In the genomic region with DNA sequence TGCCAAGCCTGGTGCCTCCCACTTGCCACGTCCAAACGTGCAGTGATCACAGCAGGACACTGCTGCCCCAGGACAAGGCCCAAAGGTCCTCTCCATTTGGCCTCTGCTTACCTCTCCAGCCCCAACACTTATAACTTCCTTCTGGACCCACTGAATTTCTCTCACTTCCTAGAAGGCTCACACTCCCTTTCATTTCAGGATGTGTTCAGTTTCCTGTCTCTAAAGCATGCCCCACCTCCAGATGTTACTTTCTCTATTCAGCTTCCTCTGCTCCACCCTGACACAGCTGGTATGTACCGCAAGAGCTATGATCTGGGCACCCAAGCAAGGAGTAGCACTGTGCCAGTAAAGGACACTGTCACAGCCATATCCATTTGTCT, we compare ENCODE assay signal across 9 cellular contexts. TPM values are rescaled to one million over a fixed set of nuclear protein-coding genes. Genes with fewer than 3 reads are reported as not detected.
DNase-seq lines count a peak whose midpoint lies in the region; ATAC-seq, FAIRE-seq and TF ChIP-seq lines count a peak whose summit lies in the region.
"Had no signal": no experiment of that assay in that cellular context is flagged by ENCODE, and none has a peak within 500 bp of the region (broad histone marks: within the 10 kb centered on the region; RNA-seq: fewer than 3 reads in every experiment).

No MANE protein-coding gene starts in this region.

- H3K9me1 ChIP-seq in endothelial cell of umbilical vein (replicated peaks; ENCODE audit: control insufficient read depth, extremely low read depth, insufficient read depth, low read length) = no peaks in the 10 kb centered on the region

- POLR2A ChIA-PET in A673 (lab: Charles Lee; ENCODE audit: low non-redundant PET) = no interaction called here
- POLR2A ChIA-PET in endothelial cell of umbilical vein (lab: Charles Lee) = interaction anchor here (1.0 kb wide), 1 partner anchor 33 kb away, joined by 3 read pairs; the partner anchor contains the start of gene CDKL1
- POLR2A ChIA-PET in PC-3 (lab: Charles Lee; ENCODE audit: unreplicated experiment) = no interaction called here

- H3K36me3 ChIP-seq in A673 (ENCODE audit: insufficient read depth, low read length, poor library complexity, severe bottlenecking) = no peaks in the 10 kb centered on the region
- no peaks in the 10 kb centered on the region for H3K36me3 ChIP-seq in endothelial cell of umbilical vein (ENCODE audit: control insufficient read depth in 2 of 2, extremely low read depth in 1 of 2, insufficient read depth in 2 of 2, low read length in 2 of 2)
- H3K36me3 ChIP-seq in sigmoid colon = peaks cover 0 to 2% (median 1%) of the 10 kb centered on the region in 4 donors
- no peaks in the 10 kb centered on the region for H3K36me3 ChIP-seq in PC-3 (ENCODE audit: low read depth, low read length)

- no peaks in the 10 kb centered on the region for H3K9me2 ChIP-seq in PC-3 (replicated peaks; ENCODE audit: low read length)

- H3K4me1 ChIP-seq in A673 (ENCODE audit: insufficient read depth, low read length, poor library complexity, severe bottlenecking) = no peaks in the 10 kb centered on the region
- peaks cover 12% of the 10 kb centered on the region for H3K4me1 ChIP-seq in endothelial cell of umbilical vein (ENCODE audit: control insufficient read depth, extremely low read depth, insufficient read depth, low read length)
- peaks cover 0 to 15% (median 11%) of the 10 kb centered on the region in 4 donors for H3K4me1 ChIP-seq in sigmoid colon
- peaks cover 20% of the 10 kb centered on the region for H3K4me1 ChIP-seq in PC-3 (ENCODE audit: insufficient read depth, low read length)

- TF ChIP-seq POLR2A in endothelial cell of umbilical vein (IDR thresholded peaks at IDR 0.05; ENCODE audit: low read depth, low read length) (no peak), sigmoid colon (IDR thresholded peaks at IDR 0.05) (no peak)

- BruUV-seq in A673 (replicated peaks; lab: Mats Ljungman, UMichigan) = no TSS peak
- no TSS peak for BruUV-seq in endothelial cell of umbilical vein (replicated peaks; lab: Mats Ljungman, UMichigan)
- no TSS peak for BruUV-seq in PC-3 (replicated peaks; lab: Mats Ljungman, UMichigan)

- CTCF ChIA-PET in A673 (lab: Charles Lee) = no interaction called here
- CTCF ChIA-PET in endothelial cell of umbilical vein (lab: Charles Lee) = interaction anchor here (1.3 to 1.6 kb wide), 3 partner anchors 12 to 32 kb away, joined by 3 to 6 read pairs (median 4); partner anchors contain the start of gene CDKL1
- CTCF ChIA-PET in PC-3 (lab: Charles Lee) = interaction anchor here (0.6 kb wide), 1 partner anchor 1068 kb away, joined by 3 read pairs; no protein-coding TSS in a partner anchor

- peak overlapping the region; percentile 22 for H3K4me2 ChIP-seq in endothelial cell of umbilical vein (ENCODE audit: insufficient read depth, low read length)
- H3K4me2 ChIP-seq in PC-3 (ENCODE audit: low read length) = no peak overlapping the region

- H3K4me3 ChIP-seq in A673 (ENCODE audit: low read depth, low read length, poor library complexity, severe bottlenecking) (no peak overlapping the region), endothelial cell of umbilical vein (replicated peaks in 1 of 3; ENCODE audit: insufficient read depth in 1 of 3, low read depth in 1 of 3, low read length in 3 of 3) (no peak overlapping the region), sigmoid colon (peak overlapping the region in 3 of 4 donors; percentile 16 to 30 (median 28)), PC-3 (ENCODE audit: low read length) (no peak overlapping the region)

- TF ChIP-seq CTCF in A673 (conservative IDR thresholded peaks at IDR 0.05; ENCODE audit: low read depth, low read length) (no peak), endothelial cell of umbilical vein (IDR thresholded peaks at IDR 0.05; ENCODE audit: extremely low read depth in 1 of 2, insufficient read depth in 1 of 2, low read depth in 1 of 2, low read length in 2 of 2) (no peak), sigmoid colon (IDR thresholded peaks at IDR 0.05) (no peak), PC-3 (conservative IDR thresholded peaks at IDR 0.05; ENCODE audit: low read depth, low read length) (no peak)

- ATAC-seq in GM19025 (IDR thresholded peaks at IDR 0.05; ENCODE audit: low read depth, unreplicated experiment) (peak; percentile 98), HG03108 (IDR thresholded peaks at IDR 0.05; ENCODE audit: unreplicated experiment) (peak; percentile 97), PC-3 (no peak)

- intact Hi-C loops in A673 (cut with micrococcal nuclease; ENCODE audit: unreplicated experiment) (no loop called here), endothelial cell of umbilical vein (cut with micrococcal nuclease) (no loop called here), sigmoid colon (cut with DNase I) (no loop called here), PC-3 (cut with micrococcal nuclease) (no loop called here)

- no peaks in the 10 kb centered on the region for H3F3A ChIP-seq in PC-3 (ENCODE audit: low read length, unreplicated experiment)

- no peak for FAIRE-seq in endothelial cell of umbilical vein (lab: Jason Lieb, UNC)
- no peak for FAIRE-seq in RCC 7860 (lab: Jason Lieb, UNC)
- FAIRE-seq: G401.6 had no signal

- no peaks in the 10 kb centered on the region for H3K27me3 ChIP-seq in A673 (replicated peaks; ENCODE audit: insufficient read depth, low read depth, low read length, poor library complexity)
- H3K27me3 ChIP-seq in endothelial cell of umbilical vein (ENCODE audit: control insufficient read depth in 2 of 2, insufficient read depth in 2 of 2, low read length in 2 of 2) = no peaks in the 10 kb centered on the region
- no peaks in the 10 kb centered on the region for H3K27me3 ChIP-seq in sigmoid colon
- no peaks in the 10 kb centered on the region for H3K27me3 ChIP-seq in PC-3 (ENCODE audit: low read length)

- dilution Hi-C loops in endothelial cell of umbilical vein (cut with MboI; ENCODE audit: extremely low pct_ligation_motif_present, low sequenced_read_pairs) = no loop called here

- H4K20me1 ChIP-seq in endothelial cell of umbilical vein (replicated peaks; ENCODE audit: control insufficient read depth, extremely low read depth, insufficient read depth, low read length) (no peaks in the 10 kb centered on the region), PC-3 (ENCODE audit: low read length) (no peaks in the 10 kb centered on the region)

- H3K9me3 ChIP-seq in A673 (ENCODE audit: low read depth, low read length, poor library complexity, severe bottlenecking) (no peaks in the 10 kb centered on the region), endothelial cell of umbilical vein (replicated peaks; ENCODE audit: control insufficient read depth, insufficient read depth, low read length) (no peaks in the 10 kb centered on the region), sigmoid colon (no peaks in the 10 kb centered on the region), PC-3 (ENCODE audit: low read length) (no peaks in the 10 kb centered on the region)

- DNase-seq in A673 (ENCODE audit: low spot score) (peak; percentile 36), T-helper 2 cell (peak in 3 of 5 experiments; percentile 12 to 93 (median 64)), endothelial cell of umbilical vein (ENCODE audit: low read depth, low spot score) (peak; percentile 51), sigmoid colon (no peak), RCC 7860 (ENCODE audit: low spot score) (no peak), PC-3 (no peak)

- H3K79me2 ChIP-seq in endothelial cell of umbilical vein (ENCODE audit: control insufficient read depth, insufficient read depth, low read length) = no peaks in the 10 kb centered on the region
- no peaks in the 10 kb centered on the region for H3K79me2 ChIP-seq in PC-3 (ENCODE audit: low read length)

- 30 to 56% methylated on average over 3 of the region's 3 CpGs for WGBS in sigmoid colon, 2 donors

- no peak overlapping the region for H3K27ac ChIP-seq in A673 (ENCODE audit: low read depth, low read length, poor library complexity, severe bottlenecking)
- peak overlapping the region; percentile 3 for H3K27ac ChIP-seq in endothelial cell of umbilical vein (ENCODE audit: insufficient read depth, low read depth, low read length)
- peak overlapping the region; percentile 43 to 72 (median 60) for H3K27ac ChIP-seq in sigmoid colon
- no peak overlapping the region for H3K27ac ChIP-seq in PC-3 (ENCODE audit: low read length)

- TF ChIP-seq EP300 in sigmoid colon (IDR thresholded peaks at IDR 0.05) = peak in 1 of 4 donors; percentile 10

- peak overlapping the region; percentile 19 for H2AFZ ChIP-seq in endothelial cell of umbilical vein (ENCODE audit: low read depth, low read length)
- H2AFZ ChIP-seq in PC-3 (ENCODE audit: low read length) = no peak overlapping the region

- H3K9ac ChIP-seq in endothelial cell of umbilical vein (replicated peaks; ENCODE audit: extremely low read depth, insufficient read depth, low read length) (no peak overlapping the region), PC-3 (ENCODE audit: low read length) (no peak overlapping the region)

RNA-seq across cellular contexts. Expression of gene CDKL1, which starts 33.0 kb away (rescaled TPM):
- 8.7 and 11.3 TPM in 2 replicates for total RNA-seq in A673 (2021)
- 9.7 and 14.2 TPM in 2 replicates for total RNA-seq in endothelial cell of umbilical vein
- polyA plus RNA-seq in endothelial cell of umbilical vein = 1.6 and 2.6 TPM in 2 replicates
- 2.0 and 2.9 TPM in 2 replicates for polyA plus RNA-seq in endothelial cell of umbilical vein (2011; cell fraction: cytosol; rRNA removed)
- 3.6 and 3.8 TPM in 2 replicates for polyA plus RNA-seq in endothelial cell of umbilical vein (2011; cell fraction: nucleus; rRNA removed)
- 4.2 and 9.2 TPM in 2 replicates for polyA plus RNA-seq in endothelial cell of umbilical vein (2012)
- polyA minus RNA-seq in endothelial cell of umbilical vein = 4.1 and 15.8 TPM in 2 replicates
- polyA minus RNA-seq in endothelial cell of umbilical vein (2011; cell fraction: cytosol; rRNA and poly(A)+ RNA removed) = 4.8 TPM
- 8.3 and 19.3 TPM in 2 replicates for polyA minus RNA-seq in endothelial cell of umbilical vein (2011; cell fraction: nucleus; rRNA and poly(A)+ RNA removed)
- 10 to 100 TPM; 39.8 to 91.8 (median 58.6) TPM for total RNA-seq in sigmoid colon
- polyA plus RNA-seq in sigmoid colon = 1 to 10 TPM; 4.2 to 6.4 (median 5.4) TPM
- 7.1 and 14.4 TPM in 2 replicates for total RNA-seq in PC-3 (2014; rRNA removed)

RNA-seq across cellular contexts. Expression of gene DMAC2L, which starts 51.6 kb away (rescaled TPM):
- total RNA-seq in A673 (2021) (18.4 and 20.4 TPM in 2 replicates), endothelial cell of umbilical vein (7.9 and 13.9 TPM in 2 replicates), sigmoid colon (10 to 100 TPM; 12.2 to 37.1 (median 28.5) TPM), PC-3 (2014; rRNA removed) (2.3 and 18.1 TPM in 2 replicates)
- polyA plus RNA-seq in endothelial cell of umbilical vein (16.1 and 19.2 TPM in 2 replicates), sigmoid colon (10 to 100 TPM; 15.2 to 30.0 (median 19.4) TPM)
- polyA plus RNA-seq in endothelial cell of umbilical vein (2011; cell fraction: cytosol; rRNA removed) = 15.7 and 15.9 TPM in 2 replicates
- 11.9 and 15.9 TPM in 2 replicates for polyA plus RNA-seq in endothelial cell of umbilical vein (2011; cell fraction: nucleus; rRNA removed)
- polyA plus RNA-seq in endothelial cell of umbilical vein (2012) = 9.0 and 9.6 TPM in 2 replicates
- 8.3 and 15.5 TPM in 2 replicates for polyA minus RNA-seq in endothelial cell of umbilical vein
- 6.1 TPM for polyA minus RNA-seq in endothelial cell of umbilical vein (2011; cell fraction: cytosol; rRNA and poly(A)+ RNA removed)
- 10.9 and 17.3 TPM in 2 replicates for polyA minus RNA-seq in endothelial cell of umbilical vein (2011; cell fraction: nucleus; rRNA and poly(A)+ RNA removed)

RNA-seq across cellular contexts. Expression of gene L2HGDH, which starts 51.7 kb away (rescaled TPM):
- total RNA-seq in A673 (2021) (17.4 and 22.9 TPM in 2 replicates), endothelial cell of umbilical vein (5.3 and 5.4 TPM in 2 replicates), sigmoid colon (1 to 10 TPM; 2.7 to 6.3 (median 3.6) TPM), PC-3 (2014; rRNA removed) (27.8 and 41.6 TPM in 2 replicates)
- polyA plus RNA-seq in endothelial cell of umbilical vein (2.1 and 2.5 TPM in 2 replicates), sigmoid colon (1 to 10 TPM; 3.6 to 6.7 (median 5.7) TPM)
- 2.5 TPM in 2 replicates for polyA plus RNA-seq in endothelial cell of umbilical vein (2011; cell fraction: cytosol; rRNA removed)
- 2.1 and 2.6 TPM in 2 replicates for polyA plus RNA-seq in endothelial cell of umbilical vein (2011; cell fraction: nucleus; rRNA removed)
- 3.6 and 4.0 TPM in 2 replicates for polyA plus RNA-seq in endothelial cell of umbilical vein (2012)
- polyA minus RNA-seq in endothelial cell of umbilical vein = 2.1 and 2.4 TPM in 2 replicates
- polyA minus RNA-seq in endothelial cell of umbilical vein (2011; cell fraction: cytosol; rRNA and poly(A)+ RNA removed) = 11.7 TPM
- 4.0 and 4.7 TPM in 2 replicates for polyA minus RNA-seq in endothelial cell of umbilical vein (2011; cell fraction: nucleus; rRNA and poly(A)+ RNA removed)

Comparison
In these comparisons a context has a peak if more than half of its experiments do, and no peak if none do; other contexts are left out.
1. DNase-seq: peak in A673 (single experiment), T-helper 2 cell (3 of 5) and endothelial cell of umbilical vein (single experiment); none in sigmoid colon (single experiment), RCC 7860 (single experiment) and PC-3 (single experiment).
2. H3K27ac ChIP-seq: peak in endothelial cell of umbilical vein (single experiment) and sigmoid colon (4 of 4); none in A673 (single experiment) and PC-3 (single experiment).
3. H3K4me3 ChIP-seq: peak in sigmoid colon (3 of 4); none in A673 (single experiment), endothelial cell of umbilical vein (0 of 3) and PC-3 (single experiment).